In genomic region chr3:171416061-171416460, GRCh38 we compare ENCODE assay signal across 22 cellular contexts.
"Had no signal": no experiment of that assay in that cellular context is flagged by ENCODE, and none has a peak within 500 bp of the region (broad histone marks: within the 10 kb centered on the region; RNA-seq: fewer than 3 reads in every experiment).

No MANE protein-coding gene starts in this region.

- H3K9me3 ChIP-seq: thyroid gland, uterus had no signal

- ATAC-seq: activated CD8-positive, alpha-beta T cell treated with anti-CD3 and anti-CD28 coated beads, Interleukin-2, amount 10 ng/mL, durations not matched to agents 7 days and 5 days; left ventricle myocardium superior; natural killer cell treated with Interleukin-12 subunit alpha and Interleukin-12 subunit beta and Interleukin-15 and Interleukin-18, amount 100 ng/mL, for 72 hours; stimulated activated naive B cell treated with anti-CD40 and anti-IgM and Interleukin-4, amounts not matched to agents 10 μg/mL and 1 μg/mL and 100 μg/mL, for 72 hours had no signal

- H3K27me3 ChIP-seq: dorsolateral prefrontal cortex, thyroid gland, uterus had no signal

- H3K4me1 ChIP-seq: thyroid gland, uterus had no signal

- H3K27ac ChIP-seq: skin epidermis, thyroid gland, uterus had no signal

- H3K4me3 ChIP-seq: dorsolateral prefrontal cortex, skin epidermis, thyroid gland, uterus had no signal

- DNase-seq: activated B cell treated with CpG ODN at 0.5 μM for 24 hours; activated CD4-positive, alpha-beta T cell treated with anti-CD3 and anti-CD28 coated beads, Interleukin-2, amount 10 ng/mL, durations not matched to agents 24 days and 14 days; activated CD8-positive, alpha-beta memory T cell treated with anti-CD3 and anti-CD28 coated beads, Interleukin-2, amount 50 U/mL, for 4 hours; activated CD8-positive, alpha-beta T cell treated with anti-CD3 and anti-CD28 coated beads, Interleukin-2, amount 10 ng/mL, durations not matched to agents 7 days and 5 days; activated gamma-delta T cell; activated T-cell treated with anti-CD3 and anti-CD28 coated beads, Interleukin-2, amount 50 U/mL, for 48 hours; dorsolateral prefrontal cortex; endodermal cell; erythroblast; hippocampal formation; kidney; left ventricle myocardium superior; mesendoderm; nucleus accumbens; posterior cingulate gyrus; stimulated activated CD4-positive, alpha-beta T cell treated with anti-CD3 and anti-CD28 coated beads, Interleukin-15, amount 100 ng/mL, for 24 hours; stimulated activated CD4-positive, alpha-beta T cell treated with anti-CD3 and anti-CD28 coated beads, Interleukin-4, amount 100 ng/mL, for 1 hour; stimulated activated naive B cell treated with anti-CD40 and anti-IgM and Interleukin-4, amounts not matched to agents 10 μg/mL and 1 μg/mL and 100 μg/mL, for 72 hours; thyroid gland; uterus had no signal

- H3K36me3 ChIP-seq: thyroid gland, uterus had no signal
